Comparison of ENCODE assay signal across 2 cellular contexts in the genomic region with DNA sequence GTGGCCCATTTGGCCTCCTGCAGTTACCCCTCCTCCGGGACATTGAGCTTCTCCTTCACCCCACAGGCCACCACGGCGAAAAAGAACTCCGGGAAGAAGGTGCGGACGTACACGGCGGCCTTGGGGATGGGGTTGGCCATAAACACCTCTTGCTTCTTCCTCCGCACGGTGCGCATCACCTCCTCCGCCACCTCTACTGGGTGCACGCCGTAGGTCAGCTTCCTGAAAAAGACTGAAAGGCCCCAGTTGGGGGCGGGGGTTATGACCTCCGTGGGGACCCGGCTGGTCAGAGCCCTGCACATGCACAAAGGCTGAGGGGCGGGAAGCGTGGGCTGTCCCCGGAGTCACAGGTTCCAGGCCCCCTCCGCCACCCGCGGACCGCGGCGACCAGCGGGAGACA.
TF ChIP-seq lines count a peak whose summit lies in the region.

No MANE protein-coding gene starts in this region.

TF ChIP-seq in GM23338, 12 proteins besides CTCF, POLR2A, EP300 and RAD21 (continued from another document):
- no peak for TF ChIP-seq ETS1 (IDR thresholded peaks at IDR 0.05)
- no peak for TF ChIP-seq REST (IDR thresholded peaks at IDR 0.05; ENCODE audit: unreplicated experiment)
- no peak for TF ChIP-seq EZH2 (IDR thresholded peaks at IDR 0.05; ENCODE audit: low read depth, unreplicated experiment)
- no peak for TF ChIP-seq NANOG (IDR thresholded peaks at IDR 0.05; ENCODE audit: borderline replicate concordance)
- no peak for TF ChIP-seq ZNF331 (CRISPR knock-in tag; IDR thresholded peaks at IDR 0.05; ENCODE audit: low read depth)

TF ChIP-seq in SK-N-SH, 30 proteins besides CTCF, POLR2A, EP300 and RAD21:
- no peak for TF ChIP-seq IRF3 (IDR thresholded peaks at IDR 0.05; ENCODE audit: low read depth, low read length)
- TF ChIP-seq, protein P1, sequence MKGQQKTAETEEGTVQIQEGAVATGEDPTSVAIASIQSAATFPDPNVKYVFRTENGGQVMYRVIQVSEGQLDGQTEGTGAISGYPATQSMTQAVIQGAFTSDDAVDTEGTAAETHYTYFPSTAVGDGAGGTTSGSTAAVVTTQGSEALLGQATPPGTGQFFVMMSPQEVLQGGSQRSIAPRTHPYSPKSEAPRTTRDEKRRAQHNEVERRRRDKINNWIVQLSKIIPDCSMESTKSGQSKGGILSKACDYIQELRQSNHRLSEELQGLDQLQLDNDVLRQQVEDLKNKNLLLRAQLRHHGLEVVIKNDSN (IDR thresholded peaks at IDR 0.05; ENCODE audit: borderline replicate concordance, low read depth): no peak
- TF ChIP-seq JUND (IDR thresholded peaks at IDR 0.05): no peak
- no peak for TF ChIP-seq NFIC (IDR thresholded peaks at IDR 0.05; ENCODE audit: borderline replicate concordance)
- TF ChIP-seq ELF1 (IDR thresholded peaks at IDR 0.05): no peak
- TF ChIP-seq TCF12 (IDR thresholded peaks at IDR 0.05): no peak
- no peak for TF ChIP-seq TAF1 (IDR thresholded peaks at IDR 0.05; ENCODE audit: borderline replicate concordance, low read depth, low read length)
- TF ChIP-seq GATA2 (CRISPR knock-in tag; IDR thresholded peaks at IDR 0.05): no peak
- no peak for TF ChIP-seq MXI1 (IDR thresholded peaks at IDR 0.05; ENCODE audit: low read depth, low read length)
- TF ChIP-seq FOXJ3 (CRISPR knock-in tag; IDR thresholded peaks at IDR 0.05): no peak
